ENCODE assay signal across 8 cellular contexts in genomic region chr22:31561238-31561887, GRCh38.
A peak's percentile ranks its signal among the peaks of the same experiment; 100 is the strongest.
DNase-seq lines count a peak whose midpoint lies in the region; ATAC-seq, FAIRE-seq and TF ChIP-seq lines count a peak whose summit lies in the region.

No MANE protein-coding gene starts in this region.

- POLR2A ChIA-PET in HCT116 (lab: Charles Lee) (no interaction called here), endothelial cell of umbilical vein (lab: Charles Lee) (no interaction called here)
- POLR2A ChIA-PET in activated CD8-positive, alpha-beta T cell treated with anti-CD3 and anti-CD28 coated beads, Interleukin-2, amount 10 ng/mL, durations not matched to agents 7 days and 5 days (lab: Charles Lee): no interaction called here

- no peak for TF ChIP-seq POLR2A in HCT116 (IDR thresholded peaks at IDR 0.05; ENCODE audit: borderline replicate concordance, extremely low read depth, insufficient read depth, insufficient read length)
- TF ChIP-seq POLR2A in endothelial cell of umbilical vein (IDR thresholded peaks at IDR 0.05; ENCODE audit: low read depth, low read length): no peak

- peak overlapping the region; percentile 10 for H3K27ac Mint-ChIP-seq in activated CD8-positive, alpha-beta T cell treated with anti-CD3 and anti-CD28 coated beads, Interleukin-2, amount 10 ng/mL, durations not matched to agents 7 days and 5 days

- H3K36me3 Mint-ChIP-seq in activated CD8-positive, alpha-beta T cell treated with anti-CD3 and anti-CD28 coated beads, Interleukin-2, amount 10 ng/mL, durations not matched to agents 7 days and 5 days (ENCODE audit: low read depth): peaks cover 50% of the 10 kb centered on the region

- H3K36me3 ChIP-seq in HCT116 (ENCODE audit: control insufficient read depth in 1 of 2, insufficient read depth in 2 of 2, low read length in 2 of 2) (no peaks in the 10 kb centered on the region; a peak in 2 of 4 replicates), endothelial cell of umbilical vein (ENCODE audit: control insufficient read depth in 2 of 2, extremely low read depth in 1 of 2, insufficient read depth in 2 of 2, low read length in 2 of 2) (peaks cover 2 to 4% of the 10 kb centered on the region in 2 experiments)

- BruUV-seq in HCT116 (replicated peaks; lab: Mats Ljungman, UMichigan) (no TSS peak), endothelial cell of umbilical vein (replicated peaks; lab: Mats Ljungman, UMichigan) (no TSS peak)

- FAIRE-seq in endothelial cell of umbilical vein (lab: Jason Lieb, UNC): peak; percentile 78

- no peaks in the 10 kb centered on the region for H3K27me3 ChIP-seq in HCT116 (ENCODE audit: insufficient read depth, low read length)
- H3K27me3 ChIP-seq in endothelial cell of umbilical vein (ENCODE audit: control insufficient read depth in 2 of 2, insufficient read depth in 2 of 2, low read length in 2 of 2): no peaks in the 10 kb centered on the region

- no peaks in the 10 kb centered on the region for H3K27me3 Mint-ChIP-seq in activated CD8-positive, alpha-beta T cell treated with anti-CD3 and anti-CD28 coated beads, Interleukin-2, amount 10 ng/mL, durations not matched to agents 7 days and 5 days (ENCODE audit: low read depth)

- H3K9me3 ChIP-seq in HCT116 (ENCODE audit: control insufficient read depth in 1 of 2, insufficient read depth in 1 of 2, low read depth in 1 of 2, low read length in 2 of 2) (no peaks in the 10 kb centered on the region), endothelial cell of umbilical vein (replicated peaks; ENCODE audit: control insufficient read depth, insufficient read depth, low read length) (no peaks in the 10 kb centered on the region)

- dilution Hi-C loops in endothelial cell of umbilical vein (cut with MboI; ENCODE audit: extremely low pct_ligation_motif_present, low sequenced_read_pairs): no loop called here

- no peak overlapping the region for H3K4me3 ChIP-seq in HCT116 (replicated peaks in 1 of 2; ENCODE audit: low read depth in 1 of 2, low read length in 2 of 2)
- no peak overlapping the region for H3K4me3 ChIP-seq in endothelial cell of umbilical vein (replicated peaks in 1 of 3; ENCODE audit: insufficient read depth in 1 of 3, low read depth in 1 of 3, low read length in 3 of 3)

- no peaks in the 10 kb centered on the region for H3K9me3 Mint-ChIP-seq in activated CD8-positive, alpha-beta T cell treated with anti-CD3 and anti-CD28 coated beads, Interleukin-2, amount 10 ng/mL, durations not matched to agents 7 days and 5 days (ENCODE audit: insufficient read depth)

- no peaks in the 10 kb centered on the region for H3K4me1 Mint-ChIP-seq in activated CD8-positive, alpha-beta T cell treated with anti-CD3 and anti-CD28 coated beads, Interleukin-2, amount 10 ng/mL, durations not matched to agents 7 days and 5 days (ENCODE audit: low read depth)

- H2AFZ ChIP-seq in HCT116 (ENCODE audit: low read depth, low read length, poor library complexity, severe bottlenecking) (no peak overlapping the region), endothelial cell of umbilical vein (ENCODE audit: low read depth, low read length) (no peak overlapping the region)

- intact Hi-C loops in HCT116 (cut with micrococcal nuclease) (loop anchor here (1.0 kb wide), 2 partner anchors 72 to 409 kb away; no protein-coding TSS in a partner anchor), endothelial cell of umbilical vein (cut with micrococcal nuclease) (loop anchor here (1.0 kb wide), 1 partner anchor 72 kb away; no protein-coding TSS in a partner anchor)

- H3K27ac ChIP-seq in HCT116 (ENCODE audit: low read depth, low read length) (no peak overlapping the region), endothelial cell of umbilical vein (ENCODE audit: insufficient read depth, low read depth, low read length) (no peak overlapping the region)

- DNase-seq in Ammon's horn (ENCODE audit: low spot score) (peak; percentile 88), HCT116 (ENCODE audit: low read depth, low spot score) (peak; percentile 68), NCI-H526 (lab: John Stamatoyannopoulos, UW) (peak; percentile 29 to 86), endothelial cell of umbilical vein (ENCODE audit: low read depth, low spot score) (peak; percentile 78), midbrain (lab: John Stamatoyannopoulos, UW) (peak; percentile 69), KG1 (lab: John Stamatoyannopoulos, UW) (no peak)
- peak; percentile 63 for DNase-seq in activated CD8-positive, alpha-beta T cell treated with anti-CD3 and anti-CD28 coated beads, Interleukin-2, amount 10 ng/mL, durations not matched to agents 7 days and 5 days
- peak in 4 of 6 experiments; percentile 10 to 20 (median 17) for DNase-seq in stimulated activated naive CD4-positive, alpha-beta T cell (lab: John Stamatoyannopoulos, UW)

- no peaks in the 10 kb centered on the region for H3K9me2 ChIP-seq in HCT116 (ENCODE audit: insufficient read depth)

- H3K4me2 ChIP-seq in HCT116 (ENCODE audit: low read length): peak overlapping the region; percentile 24; the same call in 1 of the 2 replicates
- no peak overlapping the region for H3K4me2 ChIP-seq in endothelial cell of umbilical vein (ENCODE audit: insufficient read depth, low read length)

- no peak overlapping the region for H3K4me3 Mint-ChIP-seq in activated CD8-positive, alpha-beta T cell treated with anti-CD3 and anti-CD28 coated beads, Interleukin-2, amount 10 ng/mL, durations not matched to agents 7 days and 5 days

- CTCF ChIA-PET in HCT116 (lab: Charles Lee) (interaction anchor here (0.6 to 1.3 kb wide), 9 partner anchors 9 to 416 kb away, joined by 3 to 9 read pairs (median 3); no protein-coding TSS in a partner anchor), endothelial cell of umbilical vein (lab: Charles Lee) (interaction anchor here (0.6 to 7.3 kb wide), 10 partner anchors 17 to 409 kb away, joined by 3 to 216 read pairs (median 3); no protein-coding TSS in a partner anchor)
- CTCF ChIA-PET in activated CD8-positive, alpha-beta T cell treated with anti-CD3 and anti-CD28 coated beads, Interleukin-2, amount 10 ng/mL, durations not matched to agents 7 days and 5 days (lab: Charles Lee): interaction anchor here (0.8 to 1.8 kb wide), 11 partner anchors 9 to 108 kb away, joined by 3 to 5 read pairs (median 4); no protein-coding TSS in a partner anchor

- H3K4me1 ChIP-seq in HCT116 (ENCODE audit: control insufficient read depth in 1 of 2, insufficient read depth in 2 of 2, low read length in 2 of 2): peaks cover 3 to 10% of the 10 kb centered on the region in 2 experiments; a peak in 3 of 4 replicates
- peaks cover 2% of the 10 kb centered on the region for H3K4me1 ChIP-seq in endothelial cell of umbilical vein (ENCODE audit: control insufficient read depth, extremely low read depth, insufficient read depth, low read length)

- TF ChIP-seq RAD21 in HCT116 (IDR thresholded peaks at IDR 0.05; ENCODE audit: low read depth): peak; percentile 78

- peak; percentile 100 for ATAC-seq in HCT116
- peak; percentile 79 for ATAC-seq in activated CD8-positive, alpha-beta T cell treated with anti-CD3 and anti-CD28 coated beads, Interleukin-2, amount 10 ng/mL, durations not matched to agents 7 days and 5 days

- RAD21 ChIA-PET in HCT116 (lab: Charles Lee; ENCODE audit: low non-redundant PET in 1 of 2, low total read pairs in 2 of 2, uncharacterized antibody in 2 of 2, unreplicated experiment in 2 of 2): interaction anchor here in 1 of 2 experiments (0.5 kb wide), 1 partner anchor 113 kb away, joined by 3 read pairs; no protein-coding TSS in a partner anchor

- no peaks in the 10 kb centered on the region for H3K9me1 ChIP-seq in endothelial cell of umbilical vein (replicated peaks; ENCODE audit: control insufficient read depth, extremely low read depth, insufficient read depth, low read length)

- TF ChIP-seq CTCF in HCT116 (IDR thresholded peaks at IDR 0.05 in 2 of 3, conservative IDR thresholded peaks at IDR 0.05 in 1 of 3; ENCODE audit: borderline replicate concordance in 1 of 3, insufficient read depth in 1 of 3, low read depth in 2 of 3, low read length in 2 of 3) (peak; percentile 72 to 94 (median 79)), endothelial cell of umbilical vein (IDR thresholded peaks at IDR 0.05; ENCODE audit: extremely low read depth in 1 of 2, insufficient read depth in 1 of 2, low read depth in 1 of 2, low read length in 2 of 2) (peak; percentile 80 to 91)

- H3K9ac ChIP-seq in HCT116 (ENCODE audit: low read length) (no peak overlapping the region), endothelial cell of umbilical vein (replicated peaks; ENCODE audit: extremely low read depth, insufficient read depth, low read length) (no peak overlapping the region)

- H4K20me1 ChIP-seq in HCT116 (ENCODE audit: insufficient read depth) (no peaks in the 10 kb centered on the region), endothelial cell of umbilical vein (replicated peaks; ENCODE audit: control insufficient read depth, extremely low read depth, insufficient read depth, low read length) (no peaks in the 10 kb centered on the region)

- H3K79me2 ChIP-seq in HCT116 (ENCODE audit: insufficient read depth, low read length) (no peaks in the 10 kb centered on the region), endothelial cell of umbilical vein (ENCODE audit: control insufficient read depth, insufficient read depth, low read length) (no peaks in the 10 kb centered on the region)

TF ChIP-seq in HCT116, 20 proteins besides CTCF, POLR2A, EP300 and RAD21 (continues in another document):
- no peak for TF ChIP-seq EZH2phosphoT487 (IDR thresholded peaks at IDR 0.05; ENCODE audit: borderline replicate concordance)
- TF ChIP-seq ELF1 (IDR thresholded peaks at IDR 0.05; ENCODE audit: borderline replicate concordance, low read depth): no peak

TF ChIP-seq in endothelial cell of umbilical vein, 7 proteins besides CTCF, POLR2A, EP300 and RAD21:
- TF ChIP-seq POLR2AphosphoS5 (IDR thresholded peaks at IDR 0.05; ENCODE audit: insufficient read depth, low read depth, low read length) (no peak), FOS (IDR thresholded peaks at IDR 0.05; ENCODE audit: borderline replicate concordance, insufficient read depth, low read length) (no peak), MYC (IDR thresholded peaks at IDR 0.05; ENCODE audit: low read depth, low read length) (no peak), GATA2 (IDR thresholded peaks at IDR 0.05; ENCODE audit: insufficient read depth, insufficient read length, low read depth, low read length) (no peak), EZH2 (IDR thresholded peaks at IDR 0.05; ENCODE audit: borderline replicate concordance, low read depth, low read length, severe bottlenecking) (no peak), JUN (IDR thresholded peaks at IDR 0.05; ENCODE audit: borderline replicate concordance, insufficient read depth, insufficient read length, low read depth) (no peak)
- TF ChIP-seq, protein P1, sequence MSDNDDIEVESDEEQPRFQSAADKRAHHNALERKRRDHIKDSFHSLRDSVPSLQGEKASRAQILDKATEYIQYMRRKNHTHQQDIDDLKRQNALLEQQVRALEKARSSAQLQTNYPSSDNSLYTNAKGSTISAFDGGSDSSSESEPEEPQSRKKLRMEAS (IDR thresholded peaks at IDR 0.05; ENCODE audit: insufficient read depth, insufficient read length): no peak
